ENCODE assay signal across 10 cellular contexts in the genomic region with DNA sequence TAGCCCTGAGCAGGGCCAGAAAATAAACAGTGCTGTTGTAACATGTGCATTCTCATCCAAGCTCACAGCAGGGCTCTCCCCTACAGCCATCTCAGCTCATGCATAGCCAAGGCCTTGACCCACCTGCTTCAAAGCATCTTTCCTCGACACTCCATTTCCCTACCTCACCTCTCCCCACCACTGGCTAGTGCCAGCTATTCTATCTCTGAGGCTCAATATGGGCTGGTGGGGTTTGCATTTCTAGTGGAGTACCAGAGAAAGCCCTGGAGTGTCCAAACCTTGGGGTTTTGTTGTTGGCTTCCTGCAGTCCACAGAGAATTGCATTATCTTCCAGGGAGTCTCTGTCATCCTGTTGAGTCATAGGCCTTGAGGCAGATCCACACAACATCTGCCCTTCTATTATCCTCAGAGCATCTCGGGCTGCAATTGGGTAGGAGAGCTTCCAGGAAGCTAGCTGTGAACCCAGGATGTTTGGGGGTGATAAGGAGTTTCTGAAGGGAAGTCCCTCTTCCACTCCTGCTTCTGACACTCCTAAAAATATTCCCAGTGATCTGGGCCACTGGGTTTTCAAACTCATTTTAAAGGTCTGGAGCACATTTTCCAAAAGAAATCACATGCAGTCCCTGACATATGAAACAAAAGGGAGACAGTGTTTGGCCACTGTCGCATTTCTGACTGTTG. TPM values are rescaled to one million over a fixed set of nuclear protein-coding genes. Genes with fewer than 3 reads are reported as not detected.
DNase-seq lines count a peak whose midpoint lies in the region; ATAC-seq lines count a peak whose summit lies in the region.
"Had no signal": no experiment of that assay in that cellular context is flagged by ENCODE, and none has a peak within 500 bp of the region (broad histone marks: within the 10 kb centered on the region; RNA-seq: fewer than 3 reads in every experiment).

No MANE protein-coding gene starts in this region.

- intact Hi-C loops in sciatic nerve (cut with DNase I), result no loop called here

- peaks cover 62% of the 10 kb centered on the region for H3K4me1 ChIP-seq in SJSA1 (replicated peaks)

- peak; percentile 87 for DNase-seq in GM04504 (ENCODE audit: low read depth)
- DNase-seq in SJSA1 (ENCODE audit: low read depth in 1 of 2, low spot score in 2 of 2), result peak; percentile 52 to 57
- DNase-seq in fibroblast of peridontal ligament (ENCODE audit: extremely low read depth), result peak; percentile 70
- no peak for DNase-seq in sciatic nerve (ENCODE audit: low spot score)
- DNase-seq in NCI-H1930 (lab: John Stamatoyannopoulos, UW), result no peak
- no peak for DNase-seq in iPS-NIHi11 (ENCODE audit: low spot score)
- no peak for DNase-seq in NCI-H2081 treated with DMSO at 0.1 percent for 48 hours (lab: John Stamatoyannopoulos, UW)
- DNase-seq: stimulated activated CD4-positive, alpha-beta T cell treated with anti-CD3 and anti-CD28 coated beads, Interleukin-2, amount 100 ng/mL, for 48 hours had no signal

- H3K9me3 ChIP-seq in SJSA1 (replicated peaks), result no peaks in the 10 kb centered on the region

- no peak overlapping the region for H3K4me3 ChIP-seq in SJSA1

- no peaks in the 10 kb centered on the region for H3K36me3 ChIP-seq in SJSA1

- peak overlapping the region; percentile 75 for H3K27ac ChIP-seq in SJSA1
- H3K27ac ChIP-seq: HL-60 had no signal

- ATAC-seq in sciatic nerve, result peak; percentile 74
- ATAC-seq in GM21367 (IDR thresholded peaks at IDR 0.05; ENCODE audit: unreplicated experiment), result no peak

- no peaks in the 10 kb centered on the region for H3K27me3 ChIP-seq in SJSA1 (replicated peaks)

RNA-seq across cellular contexts. Expression of a gene that starts 36.1 kb away (rescaled TPM):
- 10.1 and 14.8 TPM in 2 replicates for total RNA-seq in SJSA1 (2014; rRNA removed; shearing (Covaris generic))
- 75.6 TPM for total RNA-seq in sciatic nerve

Comparison
In these comparisons a context has a peak if more than half of its experiments do, and no peak if none do; other contexts are left out.
1. DNase-seq: peak in GM04504 (single experiment), SJSA1 (2 of 2) and fibroblast of peridontal ligament (single experiment); none in sciatic nerve (single experiment), NCI-H1930 (0 of 2), iPS-NIHi11 (single experiment) and NCI-H2081 treated with DMSO at 0.1 percent for 48 hours (single experiment).